18 cellular contexts compared by ENCODE assay signal in genomic region chr1:41878495-41878894, GRCh38.
"Had no signal": no experiment of that assay in that cellular context is flagged by ENCODE, and none has a peak within 500 bp of the region (broad histone marks: within the 10 kb centered on the region; RNA-seq: fewer than 3 reads in every experiment).

No MANE protein-coding gene starts in this region.

- H3K9me3 Mint-ChIP-seq: activated naive CD4-positive, alpha-beta T cell treated with anti-CD3 and anti-CD28 coated beads, Interleukin-2, amount 50 U/mL, for 24 hours; nephron; T-helper 1 cell treated with Interleukin-12 subunit alpha and Interleukin-12 subunit beta and Interleukin-4 antibody, amounts not matched to agents 30 μg/mL and 1 μg/mL, for 36 hours had no signal

- H3K36me3 Mint-ChIP-seq: activated naive CD4-positive, alpha-beta T cell treated with anti-CD3 and anti-CD28 coated beads, Interleukin-2, amount 50 U/mL, for 24 hours had no signal

- H3K27ac ChIP-seq: ascending aorta, lower lobe of right lung, spleen, tibial artery, uterus, WERI-Rb-1 had no signal

- ATAC-seq: gastrocnemius medialis, heart left ventricle, left cardiac atrium, lower lobe of right lung had no signal

- H3K9me3 ChIP-seq: ascending aorta, gastrocnemius medialis, heart left ventricle, lower lobe of right lung, spleen, tibial artery, uterus had no signal

- DNase-seq: activated CD4-positive, alpha-beta T cell treated with anti-CD3 and anti-CD28 coated beads for 1 hour; activated CD8-positive, alpha-beta memory T cell treated with anti-CD3 and anti-CD28 coated beads for 24 hours; activated gamma-delta T cell; cortex of kidney; gastrocnemius medialis; heart left ventricle; left cardiac atrium; lower lobe of right lung; nucleus accumbens; spleen; stimulated activated naive CD4-positive, alpha-beta T cell; tibial artery; uterus; WERI-Rb-1 had no signal

- H3K27me3 Mint-ChIP-seq: activated naive CD4-positive, alpha-beta T cell treated with anti-CD3 and anti-CD28 coated beads, Interleukin-2, amount 50 U/mL, for 24 hours had no signal

- H3K4me3 ChIP-seq: ascending aorta, gastrocnemius medialis, heart left ventricle, lower lobe of right lung, spleen, tibial artery, uterus had no signal

- H3K27ac Mint-ChIP-seq: activated naive CD4-positive, alpha-beta T cell treated with anti-CD3 and anti-CD28 coated beads, Interleukin-2, amount 50 U/mL, for 24 hours; T-helper 1 cell treated with Interleukin-12 subunit alpha and Interleukin-12 subunit beta and Interleukin-4 antibody, amounts not matched to agents 30 μg/mL and 1 μg/mL, for 36 hours had no signal

- H3K4me3 Mint-ChIP-seq: activated naive CD4-positive, alpha-beta T cell treated with anti-CD3 and anti-CD28 coated beads, Interleukin-2, amount 50 U/mL, for 24 hours; nephron; T-helper 1 cell treated with Interleukin-12 subunit alpha and Interleukin-12 subunit beta and Interleukin-4 antibody, amounts not matched to agents 30 μg/mL and 1 μg/mL, for 36 hours had no signal

- H3K36me3 ChIP-seq: ascending aorta, gastrocnemius medialis, heart left ventricle, lower lobe of right lung, spleen, tibial artery, uterus, WERI-Rb-1 had no signal

- H3K27me3 ChIP-seq: ascending aorta, gastrocnemius medialis, heart left ventricle, spleen, tibial artery, uterus had no signal
